Comparison of ENCODE assay signal across 8 cellular contexts in the genomic region with DNA sequence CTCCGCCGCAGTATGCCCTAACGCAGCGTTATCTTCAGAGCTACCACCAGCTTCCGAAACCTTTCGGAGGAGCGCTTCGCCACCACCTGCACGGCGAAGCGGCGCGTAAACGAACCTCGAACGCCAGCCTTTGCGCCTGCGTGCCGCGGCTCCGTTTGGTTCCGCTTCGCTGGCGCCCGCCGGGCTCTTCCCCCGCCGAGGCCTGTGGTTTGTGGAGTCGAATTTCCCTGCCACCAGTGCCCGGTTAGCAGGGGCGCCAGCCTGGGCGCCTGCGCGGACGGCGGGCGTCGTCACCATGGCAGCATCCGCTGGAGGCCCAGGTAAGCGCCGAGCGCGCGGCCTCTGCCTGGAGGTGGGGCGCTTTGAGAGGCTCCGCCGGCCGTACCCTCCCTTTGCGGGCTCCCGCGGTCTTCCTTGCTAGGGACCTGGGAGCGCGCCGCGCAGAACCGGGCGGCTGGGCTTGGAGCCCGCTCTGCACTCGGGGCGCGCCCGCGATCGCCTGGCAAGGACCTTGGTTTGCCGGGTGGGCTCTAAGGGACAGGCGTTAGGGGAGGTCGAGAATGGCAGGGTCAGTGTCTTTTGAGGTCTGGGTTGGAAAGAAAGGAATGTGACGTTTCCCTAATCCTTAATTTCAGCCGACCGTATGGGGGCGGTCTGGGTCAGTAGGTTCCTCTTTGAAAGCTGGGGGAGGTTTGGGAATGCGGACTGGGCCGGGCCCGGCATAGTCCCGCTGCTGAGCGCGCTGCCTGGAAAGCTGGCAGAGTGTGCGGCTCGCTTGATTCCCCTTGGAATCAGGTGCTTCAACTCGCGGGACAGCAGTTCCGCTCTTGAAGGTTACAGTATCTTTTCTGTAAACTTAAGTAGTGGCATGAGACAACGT. TPM values are rescaled to one million over a fixed set of nuclear protein-coding genes. Genes with fewer than 3 reads are reported as not detected.
DNase-seq lines count a peak whose midpoint lies in the region; ATAC-seq and TF ChIP-seq lines count a peak whose summit lies in the region.

A gene with protein sequence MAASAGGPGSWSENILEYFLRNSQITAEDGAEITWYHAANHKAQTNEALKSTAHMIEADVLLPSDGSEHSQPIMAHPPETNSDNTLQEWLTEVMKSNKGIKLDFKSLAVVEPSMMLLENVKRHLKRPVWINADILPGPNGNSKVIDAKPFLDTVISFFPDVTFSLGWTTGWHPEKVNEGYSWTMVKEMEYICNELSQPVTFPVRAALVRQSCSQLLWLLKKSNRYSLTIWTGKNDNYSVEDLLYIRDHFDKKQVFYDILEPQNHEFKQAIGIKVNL (plus strand): TSS at position 272 of the 880 bp plus-strand sequence. CDS start 24 bp downstream, at position 296.

- no peaks in the 10 kb centered on the region for H3K79me2 ChIP-seq in DOHH2 (ENCODE audit: control insufficient read depth, low read length)

- peaks cover 24 to 40% of the 10 kb centered on the region in 2 donors for H3K27me3 Mint-ChIP-seq in natural killer cell (ENCODE audit: low read depth in 2 of 2)

- peaks cover 9 to 12% of the 10 kb centered on the region in 2 donors for H3K4me1 Mint-ChIP-seq in natural killer cell

- intact Hi-C loops in natural killer cell (cut with micrococcal nuclease) = no loop called here

- peak within 1 kb of the TSS; percentile 83 for H3K4me2 ChIP-seq in DOHH2 (ENCODE audit: low read length)

- no peak within 1 kb of the TSS for H3K27ac ChIP-seq in DOHH2 (ENCODE audit: low read depth, low read length)

- H3K9me3 Mint-ChIP-seq in natural killer cell = peaks cover under 1 to 3% of the 10 kb centered on the region in 2 donors

- H3K36me3 ChIP-seq in DOHH2 (ENCODE audit: control insufficient read depth, low read length) = no peaks in the 10 kb centered on the region

- no peaks in the 10 kb centered on the region for H3K27me3 ChIP-seq in DOHH2 (ENCODE audit: control insufficient read depth, low read length)

- H3K4me1 ChIP-seq in DOHH2 (ENCODE audit: control insufficient read depth, low read length) = peaks cover 8% of the 10 kb centered on the region

- no peak within 1 kb of the TSS for H3K27ac Mint-ChIP-seq in natural killer cell

- no peaks in the 10 kb centered on the region for H3K9me3 ChIP-seq in DOHH2 (ENCODE audit: control insufficient read depth, insufficient read depth, low read length)

- TF ChIP-seq CTCF in DOHH2 (IDR thresholded peaks at IDR 0.05; ENCODE audit: low read depth, low read length, poor library complexity, severe bottlenecking) (peak; percentile 20), LNCAP (IDR thresholded peaks at IDR 0.05) (peak; percentile 46; the same call in 1 of the 2 replicates), fibroblast of pulmonary artery (IDR thresholded peaks at IDR 0.05; ENCODE audit: low read length, missing control alignments) (peak; percentile 21), natural killer cell (IDR thresholded peaks at IDR 0.05) (no peak)

- H4K20me1 ChIP-seq in DOHH2 (ENCODE audit: control insufficient read depth, insufficient read depth, low read depth, low read length) = no peaks in the 10 kb centered on the region

- peaks cover 15% of the 10 kb centered on the region for H3K36me3 Mint-ChIP-seq in natural killer cell

- H3F3A ChIP-seq in DOHH2 (ENCODE audit: control insufficient read depth, insufficient read depth) = peaks cover 8% of the 10 kb centered on the region; the same call in 1 of the 2 replicates

- DNase-seq in GOT3 (lab: John Stamatoyannopoulos, UW) (peak; percentile 60), RPMI7951 (ENCODE audit: low read depth) (peak; percentile 88), fibroblast of pulmonary artery (ENCODE audit: low read depth) (peak; percentile 88), natural killer cell (no peak)
- DNase-seq in activated T-helper 9 cell treated with anti-CD3 and anti-CD28 coated beads, Interleukin-2, amount 50 U/mL, for 16 hours (ENCODE audit: low read depth) = peak; percentile 53
- peak; percentile 69 to 84 (median 81) for DNase-seq in stimulated activated naive CD4-positive, alpha-beta T cell (lab: John Stamatoyannopoulos, UW)

- H3K9me2 ChIP-seq in DOHH2 (replicated peaks; ENCODE audit: control insufficient read depth, low read length) = no peaks in the 10 kb centered on the region

- ATAC-seq in natural killer cell = peak; percentile 18 to 64 (median 62)

- H3K4me3 ChIP-seq in DOHH2 (ENCODE audit: low read length) (peak within 1 kb of the TSS; percentile 77), fibroblast of pulmonary artery (replicated peaks; ENCODE audit: low read depth, low read length) (peak within 1 kb of the TSS; percentile 79)

- H3K4me3 Mint-ChIP-seq in natural killer cell = peak within 1 kb of the TSS; percentile 66

RNA-seq across cellular contexts. Expression of the gene that starts here (rescaled TPM):
- total RNA-seq in RPMI7951 (2014; rRNA removed; shearing (Covaris generic)) = 2.7 and 4.6 TPM in 2 replicates
- under 1 TPM; 0.21 to 0.45 (median 0.43) TPM for total RNA-seq in natural killer cell

Comparison
In these comparisons a context has a peak if more than half of its experiments do, and no peak if none do; other contexts are left out.
1. Peak in ATAC-seq in natural killer cell; RNA of the gene not detected or under 1 TPM.